17 cellular contexts compared by ENCODE assay signal in the genomic region with DNA sequence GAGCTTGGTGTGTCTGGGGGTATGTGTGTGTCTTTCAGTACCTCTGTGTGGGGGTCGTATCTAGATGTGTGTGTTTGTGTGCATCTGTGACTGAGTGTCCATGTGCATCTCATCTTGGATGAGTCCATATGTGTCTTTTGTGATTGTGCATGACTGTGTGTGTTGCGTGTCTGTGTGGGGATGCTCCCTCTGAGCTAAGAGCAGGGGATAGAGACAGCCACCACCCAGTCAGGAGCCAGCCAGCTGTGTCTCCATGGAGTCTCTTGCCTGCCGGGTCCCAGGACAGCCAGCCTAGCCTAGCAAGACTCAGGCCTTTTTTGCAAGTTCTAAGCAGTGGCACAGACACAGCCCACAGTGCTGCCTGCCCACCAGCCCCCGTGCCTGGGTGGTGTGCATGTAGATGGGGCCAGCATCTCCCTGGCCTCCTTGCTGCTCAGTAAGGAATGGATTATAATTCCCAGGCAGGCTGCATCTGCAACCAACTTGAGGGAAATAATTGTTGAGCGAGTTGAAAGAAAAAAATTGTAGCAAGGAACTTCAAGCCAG. TPM values are rescaled to one million over a fixed set of nuclear protein-coding genes. Genes with fewer than 3 reads are reported as not detected.
DNase-seq lines count a peak whose midpoint lies in the region; ATAC-seq and TF ChIP-seq lines count a peak whose summit lies in the region.
"Had no signal": no experiment of that assay in that cellular context is flagged by ENCODE, and none has a peak within 500 bp of the region (broad histone marks: within the 10 kb centered on the region; RNA-seq: fewer than 3 reads in every experiment).

No MANE protein-coding gene starts in this region.

- no peak overlapping the region for H3K9ac ChIP-seq in adipocyte (ENCODE audit: low read length)

- CTCF ChIA-PET in MCF 10A (lab: Yijun Ruan, JAX), result interaction anchor here (1.0 to 1.8 kb wide), 3 partner anchors 11 to 197 kb away, joined by 3 to 6 read pairs (median 4); no protein-coding TSS in a partner anchor

- H3K4me1 Mint-ChIP-seq in MCF 10A (ENCODE audit: insufficient read depth, unreplicated experiment), result peaks cover 46% of the 10 kb centered on the region
- H3K4me1 Mint-ChIP-seq in neural crest cell, result peaks cover 12% of the 10 kb centered on the region
- H3K4me1 Mint-ChIP-seq: B cell, CD14-positive monocyte had no signal

- DNase-seq in MCF 10A (ENCODE audit: unreplicated experiment), result no peak
- no peak for DNase-seq in breast epithelium (ENCODE audit: low spot score in 2 of 2)
- DNase-seq in adipocyte (ENCODE audit: low read depth), result peak; percentile 31
- DNase-seq in neural crest cell (ENCODE audit: low read depth, low spot score), result no peak
- DNase-seq in NK-92 treated with Interleukin-12 subunit alpha and Interleukin-12 subunit beta, amount 100 ng/mL, for 24 hours (lab: John Stamatoyannopoulos, UW), result no peak
- DNase-seq: MV-4-11, NCI-H1694, NCI-H2081, NCI-H2171, NCI-H345, SW 1271 had no signal

- POLR2A ChIA-PET in MCF 10A (lab: Yijun Ruan, JAX), result no interaction called here

- H3K4me3 Mint-ChIP-seq in MCF 10A (ENCODE audit: unreplicated experiment) (no peak overlapping the region), neural crest cell (no peak overlapping the region)
- H3K4me3 Mint-ChIP-seq: B cell, CD14-positive monocyte had no signal

- intact Hi-C loops in MCF 10A (cut with micrococcal nuclease) (no loop called here), breast epithelium (cut with DNase I; ENCODE audit: low total_unique reads) (no loop called here)

- H3K27ac ChIP-seq in breast epithelium, result no peak overlapping the region

- H3K4me3 ChIP-seq in breast epithelium (no peak overlapping the region), adipocyte (ENCODE audit: low read length) (no peak overlapping the region)
- H3K4me3 ChIP-seq: SJSA1 had no signal

- H3K9me3 Mint-ChIP-seq in MCF 10A (ENCODE audit: unreplicated experiment), result no peaks in the 10 kb centered on the region
- H3K9me3 Mint-ChIP-seq in neural crest cell, result no peaks in the 10 kb centered on the region

- H3K9me3 ChIP-seq in breast epithelium (no peaks in the 10 kb centered on the region), adipocyte (ENCODE audit: control insufficient read depth, low read length) (no peaks in the 10 kb centered on the region)
- H3K9me3 ChIP-seq: SJSA1 had no signal

- H3K27me3 ChIP-seq in breast epithelium (no peaks in the 10 kb centered on the region), adipocyte (replicated peaks; ENCODE audit: control insufficient read depth, insufficient read depth, low read length) (no peaks in the 10 kb centered on the region)
- H3K27me3 ChIP-seq: SJSA1 had no signal

- BruUV-seq in MCF 10A (replicated peaks; lab: Mats Ljungman, UMichigan), result no TSS peak

- TF ChIP-seq POLR2A in breast epithelium (IDR thresholded peaks at IDR 0.05), result no peak

- no peak for TF ChIP-seq CTCF in MCF 10A (IDR thresholded peaks at IDR 0.05; ENCODE audit: unreplicated experiment)
- TF ChIP-seq CTCF in breast epithelium (IDR thresholded peaks at IDR 0.05), result no peak
- no peak for TF ChIP-seq CTCF in neural crest cell (conservative IDR thresholded peaks at IDR 0.05)

- no peaks in the 10 kb centered on the region for H3K27me3 Mint-ChIP-seq in MCF 10A (ENCODE audit: insufficient read depth, unreplicated experiment)
- no peaks in the 10 kb centered on the region for H3K27me3 Mint-ChIP-seq in neural crest cell (ENCODE audit: low read depth)

- no peaks in the 10 kb centered on the region for H3K36me3 ChIP-seq in breast epithelium
- H3K36me3 ChIP-seq in adipocyte (ENCODE audit: control insufficient read depth, insufficient read depth, low read length, severe bottlenecking), result no peaks in the 10 kb centered on the region
- H3K36me3 ChIP-seq: SJSA1 had no signal

- ATAC-seq in HG03025 (IDR thresholded peaks at IDR 0.05; ENCODE audit: low FRiP score, unreplicated experiment) (no peak), GM18520 (IDR thresholded peaks at IDR 0.05; ENCODE audit: unreplicated experiment) (no peak)
- ATAC-seq: Right ventricle myocardium inferior had no signal

- H3K27ac Mint-ChIP-seq in MCF 10A (ENCODE audit: low read depth, unreplicated experiment), result peak overlapping the region; percentile 53
- peak overlapping the region; percentile 30 for H3K27ac Mint-ChIP-seq in neural crest cell (ENCODE audit: unreplicated experiment)
- H3K27ac Mint-ChIP-seq: B cell, CD14-positive monocyte had no signal

- H3K36me3 Mint-ChIP-seq in MCF 10A (ENCODE audit: insufficient read depth, unreplicated experiment), result no peaks in the 10 kb centered on the region
- H3K36me3 Mint-ChIP-seq in neural crest cell (ENCODE audit: low read depth), result no peaks in the 10 kb centered on the region
- H3K36me3 Mint-ChIP-seq: CD14-positive monocyte had no signal

- no peaks in the 10 kb centered on the region for H3K4me1 ChIP-seq in breast epithelium
- H3K4me1 ChIP-seq in adipocyte (ENCODE audit: control insufficient read depth, insufficient read depth, low read length), result peaks cover 36% of the 10 kb centered on the region

RNA-seq across cellular contexts. Expression of a gene that starts 36.1 kb away (rescaled TPM):
- 65.0 and 65.3 TPM in 2 replicates for total RNA-seq in MCF 10A (2022)
- 10 to 100 TPM; 45.2 to 47.9 (median 46.4) TPM for total RNA-seq in breast epithelium
- 45.3 and 46.0 TPM in 2 replicates for total RNA-seq in neural crest cell
